ENCODE assay signal across 23 cellular contexts in genomic region chr18:62935994-62936393, GRCh38.
"Had no signal": no experiment of that assay in that cellular context is flagged by ENCODE, and none has a peak within 500 bp of the region (broad histone marks: within the 10 kb centered on the region; RNA-seq: fewer than 3 reads in every experiment).

No MANE protein-coding gene starts in this region.

- ATAC-seq: activated CD8-positive, alpha-beta T cell treated with anti-CD3 and anti-CD28 coated beads, Interleukin-2, amount 10 ng/mL, durations not matched to agents 7 days and 5 days; activated naive CD8-positive, alpha-beta T cell treated with anti-CD3 and anti-CD28 coated beads, Interleukin-2, amount 50 U/mL, for 24 hours; activated T-cell treated with anti-CD3 and anti-CD28 coated beads, Interleukin-2, amount 50 U/mL, for 4 hours; esophagus mucosa; gastroesophageal sphincter; heart left ventricle; psoas muscle; right cardiac atrium had no signal

- H3K36me3 Mint-ChIP-seq: activated naive CD4-positive, alpha-beta T cell treated with anti-CD3 and anti-CD28 coated beads, Interleukin-2, amount 10 ng/mL, durations not matched to agents 7 days and 5 days had no signal

- H3K27ac ChIP-seq: psoas muscle, uterus had no signal

- H3K27ac Mint-ChIP-seq: activated B cell treated with CpG ODN at 0.5 μM for 24 hours; activated CD8-positive, alpha-beta T cell treated with anti-CD3 and anti-CD28 coated beads, Interleukin-2, amount 10 ng/mL, durations not matched to agents 7 days and 5 days; activated naive CD4-positive, alpha-beta T cell treated with anti-CD3 and anti-CD28 coated beads, Interleukin-2, amount 10 ng/mL, durations not matched to agents 7 days and 5 days; activated naive CD8-positive, alpha-beta T cell treated with anti-CD3 and anti-CD28 coated beads, Interleukin-2, amount 50 U/mL, for 24 hours; T-helper 2 cell treated with Interferon-gamma antibody and Interleukin-4, amounts not matched to agents 5 μg/mL and 100 μg/mL, for 36 hours had no signal

- H3K27me3 ChIP-seq: gastroesophageal sphincter, heart left ventricle, tibial nerve, uterus had no signal

- DNase-seq: activated B cell treated with CpG ODN at 0.5 μM for 24 hours; activated CD4-positive, alpha-beta T cell treated with anti-CD3 and anti-CD28 coated beads for 4 hours; activated CD8-positive, alpha-beta T cell treated with anti-CD3 and anti-CD28 coated beads, Interleukin-2, amount 10 ng/mL, durations not matched to agents 7 days and 5 days; activated effector memory CD4-positive, alpha-beta T cell treated with Interleukin-2 at 50 U/mL for 16 hours; activated naive CD4-positive, alpha-beta T cell treated with anti-CD3 and anti-CD28 coated beads, Interleukin-2, amount 10 ng/mL, durations not matched to agents 7 days and 5 days; activated naive CD8-positive, alpha-beta T cell treated with anti-CD3 and anti-CD28 coated beads, Interleukin-2, amount 50 U/mL, for 24 hours; activated T-cell treated with anti-CD3 and anti-CD28 coated beads, Interleukin-2, amount 50 U/mL, for 4 hours; aorta; effector CD4-positive, alpha-beta T cell; kidney glomerular epithelial cell; left ventricle myocardium inferior; psoas muscle; stimulated activated CD4-positive, alpha-beta T cell treated with anti-CD3 and anti-CD28 coated beads, Interleukin-2, amount 100 ng/mL, for 24 hours; stimulated activated naive CD4-positive, alpha-beta T cell treated with Interleukin-2 at 50 U/mL for 16 hours had no signal

- H3K4me1 Mint-ChIP-seq: central memory CD8-positive, alpha-beta T cell had no signal

- H3K36me3 ChIP-seq: gastroesophageal sphincter, heart left ventricle, left ventricle myocardium inferior, tibial nerve, uterus had no signal

- H3K4me3 Mint-ChIP-seq: activated B cell treated with CpG ODN at 0.5 μM for 24 hours; activated CD8-positive, alpha-beta T cell treated with anti-CD3 and anti-CD28 coated beads, Interleukin-2, amount 10 ng/mL, durations not matched to agents 7 days and 5 days; activated naive CD4-positive, alpha-beta T cell treated with anti-CD3 and anti-CD28 coated beads, Interleukin-2, amount 10 ng/mL, durations not matched to agents 7 days and 5 days; activated naive CD8-positive, alpha-beta T cell treated with anti-CD3 and anti-CD28 coated beads, Interleukin-2, amount 50 U/mL, for 24 hours; activated T-cell treated with anti-CD3 and anti-CD28 coated beads, Interleukin-2, amount 50 U/mL, for 4 hours; central memory CD8-positive, alpha-beta T cell; T-helper 2 cell treated with Interferon-gamma antibody and Interleukin-4, amounts not matched to agents 5 μg/mL and 100 μg/mL, for 36 hours had no signal

- H3K9me3 Mint-ChIP-seq: activated naive CD4-positive, alpha-beta T cell treated with anti-CD3 and anti-CD28 coated beads, Interleukin-2, amount 10 ng/mL, durations not matched to agents 7 days and 5 days; central memory CD8-positive, alpha-beta T cell had no signal

- H3K4me3 ChIP-seq: coronary artery, gastroesophageal sphincter, heart left ventricle, left ventricle myocardium inferior, psoas muscle, tibial nerve, uterus had no signal

- H3K9me3 ChIP-seq: gastroesophageal sphincter, tibial nerve, uterus had no signal

- H3K27me3 Mint-ChIP-seq: activated B cell treated with CpG ODN at 0.5 μM for 24 hours; activated naive CD4-positive, alpha-beta T cell treated with anti-CD3 and anti-CD28 coated beads, Interleukin-2, amount 10 ng/mL, durations not matched to agents 7 days and 5 days; activated naive CD8-positive, alpha-beta T cell treated with anti-CD3 and anti-CD28 coated beads, Interleukin-2, amount 50 U/mL, for 24 hours; central memory CD8-positive, alpha-beta T cell had no signal
